ENCODE assay signal across 9 cellular contexts in the genomic region with DNA sequence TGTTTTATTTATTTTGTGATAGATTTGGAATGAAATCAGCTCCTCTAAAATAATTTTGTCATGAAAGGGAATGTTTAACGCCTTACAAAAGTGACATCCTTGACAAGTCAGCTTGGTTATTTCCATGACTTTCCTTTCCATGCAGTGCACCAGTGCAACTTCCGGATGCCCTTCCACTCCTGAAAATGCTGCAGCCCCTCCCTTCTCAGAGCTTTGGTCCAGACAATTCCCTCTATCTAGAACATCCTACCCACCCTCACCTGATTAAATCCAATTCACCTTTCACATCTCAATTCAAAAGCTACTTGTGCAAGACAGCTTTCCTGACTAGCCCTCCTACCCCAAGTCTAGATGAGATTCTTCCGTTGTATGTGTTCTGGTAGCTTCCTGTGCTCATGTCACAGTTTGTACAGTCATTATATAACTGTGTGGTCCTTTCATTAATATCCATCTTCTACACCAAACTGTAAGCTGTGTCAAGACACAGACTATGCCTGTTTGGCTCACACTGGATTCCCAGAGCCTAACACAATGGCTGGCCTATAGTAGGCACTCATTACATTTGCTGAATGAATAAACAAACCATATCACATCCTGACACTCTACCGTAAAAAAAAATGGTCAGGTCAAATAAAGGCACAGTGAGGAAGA.
DNase-seq lines count a peak whose midpoint lies in the region; ATAC-seq and TF ChIP-seq lines count a peak whose summit lies in the region.
"Had no signal": no experiment of that assay in that cellular context is flagged by ENCODE, and none has a peak within 500 bp of the region (broad histone marks: within the 10 kb centered on the region; RNA-seq: fewer than 3 reads in every experiment).

No MANE protein-coding gene starts in this region.

- ATAC-seq in GM19463 (IDR thresholded peaks at IDR 0.05; ENCODE audit: unreplicated experiment) (peak; percentile 44), HG03439 (IDR thresholded peaks at IDR 0.05; ENCODE audit: unreplicated experiment) (peak; percentile 40)
- peak; percentile 45 for ATAC-seq in effector memory CD8-positive, alpha-beta T cell (replicated peaks)

- TF ChIP-seq CTCF in GM12865 (IDR thresholded peaks at IDR 0.05; ENCODE audit: insufficient read depth, low read depth, low read length, missing control alignments): no peak
- TF ChIP-seq CTCF in BE2C (IDR thresholded peaks at IDR 0.05; ENCODE audit: low read depth, low read length): no peak

- H3K27me3 ChIP-seq in BE2C: no peaks in the 10 kb centered on the region

- H3K4me3 ChIP-seq in GM12865 (ENCODE audit: low read depth, low read length) (no peak overlapping the region), BE2C (ENCODE audit: low read depth, low read length) (no peak overlapping the region)

- no peaks in the 10 kb centered on the region for H3K4me1 ChIP-seq in BE2C

- H3K36me3 ChIP-seq in BE2C: no peaks in the 10 kb centered on the region

- H3K27ac Mint-ChIP-seq in effector memory CD8-positive, alpha-beta T cell: peak overlapping the region; percentile 94

- peaks cover 30% of the 10 kb centered on the region for H3K36me3 Mint-ChIP-seq in effector memory CD8-positive, alpha-beta T cell (ENCODE audit: insufficient read depth)

- peak; percentile 64 for DNase-seq in GM12865 (ENCODE audit: low read depth)
- no peak for DNase-seq in effector memory CD8-positive, alpha-beta T cell
- no peak for DNase-seq in HK-2 (ENCODE audit: unreplicated experiment)
- no peak for DNase-seq in NCI-H1092 treated with DMSO at 0.1 percent for 48 hours (lab: John Stamatoyannopoulos, UW)
- no peak for DNase-seq in BE2C
- DNase-seq in NCI-H146 (lab: John Stamatoyannopoulos, UW): no peak
- DNase-seq: OCI-M1 had no signal

- H3K4me3 Mint-ChIP-seq in effector memory CD8-positive, alpha-beta T cell: peak overlapping the region; percentile 69 to 73

- no peaks in the 10 kb centered on the region for H3K27me3 Mint-ChIP-seq in effector memory CD8-positive, alpha-beta T cell

- H3K9me3 Mint-ChIP-seq in effector memory CD8-positive, alpha-beta T cell: no peaks in the 10 kb centered on the region

- no peaks in the 10 kb centered on the region for H3K9me3 ChIP-seq in BE2C

- peaks cover 67 to 83% of the 10 kb centered on the region in 2 donors for H3K4me1 Mint-ChIP-seq in effector memory CD8-positive, alpha-beta T cell (ENCODE audit: low read depth in 2 of 2)
